1 cellular context compared by ENCODE assay signal in genomic region chr16:21599994-21600773, GRCh38.
TF ChIP-seq lines count a peak whose summit lies in the region.

No MANE protein-coding gene starts in this region.

TF ChIP-seq in HepG2, 621 proteins besides CTCF, POLR2A, EP300 and RAD21 (continued from another document and continues in another):
- TF ChIP-seq ZNF574 (CRISPR knock-in tag; IDR thresholded peaks at IDR 0.05) (no peak), ZNF891 (CRISPR knock-in tag; IDR thresholded peaks at IDR 0.05) (no peak; the same call in 1 of the 2 replicates), KAT7 (CRISPR knock-in tag; IDR thresholded peaks at IDR 0.05; ENCODE audit: borderline replicate concordance) (no peak), NR1H2 (CRISPR knock-in tag; IDR thresholded peaks at IDR 0.05; ENCODE audit: borderline replicate concordance, low read depth) (no peak), KLF12 (CRISPR knock-in tag; IDR thresholded peaks at IDR 0.05; ENCODE audit: borderline replicate concordance) (no peak), ZNF275 (CRISPR knock-in tag; IDR thresholded peaks at IDR 0.05; ENCODE audit: borderline replicate concordance) (0 out of 2 replicates have a peak, but pooled peaks have one; percentile 43), SIN3A (IDR thresholded peaks at IDR 0.05; ENCODE audit: borderline replicate concordance, low read depth, low read length) (peak; percentile 61; the same call in 1 of the 2 replicates), HOXA7 (CRISPR knock-in tag; IDR thresholded peaks at IDR 0.05) (no peak), MIER2 (CRISPR knock-in tag; IDR thresholded peaks at IDR 0.05) (no peak), MYNN (CRISPR knock-in tag; IDR thresholded peaks at IDR 0.05; ENCODE audit: low read depth) (peak; percentile 64; the same call in 1 of the 2 replicates), ELF4 (CRISPR knock-in tag; IDR thresholded peaks at IDR 0.05; ENCODE audit: borderline replicate concordance) (no peak), NAIF1 (CRISPR knock-in tag; IDR thresholded peaks at IDR 0.05; ENCODE audit: borderline replicate concordance) (peak; percentile 68; the same call in 1 of the 2 replicates), ATM (IDR thresholded peaks at IDR 0.05; ENCODE audit: borderline replicate concordance) (no peak), PPARG (CRISPR knock-in tag; conservative IDR thresholded peaks at IDR 0.05) (no peak), ATAD3A (CRISPR knock-in tag; IDR thresholded peaks at IDR 0.05) (no peak), HIC2 (CRISPR knock-in tag; IDR thresholded peaks at IDR 0.05; ENCODE audit: low read depth) (no peak), SYNCRIP (IDR thresholded peaks at IDR 0.05; ENCODE audit: insufficient read depth, low read depth, low read length) (no peak), FLYWCH1 (CRISPR knock-in tag; IDR thresholded peaks at IDR 0.05) (no peak), SP140L (CRISPR knock-in tag; IDR thresholded peaks at IDR 0.05; ENCODE audit: borderline replicate concordance) (0 out of 2 replicates have a peak, but pooled peaks have one; percentile 39), HMGXB3 (CRISPR knock-in tag; IDR thresholded peaks at IDR 0.05; ENCODE audit: borderline replicate concordance) (no peak), ATRX (CRISPR knock-in tag; IDR thresholded peaks at IDR 0.05; ENCODE audit: borderline replicate concordance) (no peak), ZNF296 (CRISPR knock-in tag; conservative IDR thresholded peaks at IDR 0.05) (no peak), POLR2AphosphoS5 (IDR thresholded peaks at IDR 0.05; ENCODE audit: low read depth, low read length) (0 out of 2 replicates have a peak, but pooled peaks have one; percentile 1), ELF3 (CRISPR knock-in tag; IDR thresholded peaks at IDR 0.05) (no peak), ZBED4 (CRISPR knock-in tag; IDR thresholded peaks at IDR 0.05; ENCODE audit: borderline replicate concordance) (no peak), CSRNP2 (CRISPR knock-in tag; conservative IDR thresholded peaks at IDR 0.05; ENCODE audit: low read depth) (no peak), ZBTB4 (CRISPR knock-in tag; IDR thresholded peaks at IDR 0.05; ENCODE audit: borderline replicate concordance) (no peak), ZNF138 (CRISPR knock-in tag; IDR thresholded peaks at IDR 0.05; ENCODE audit: low read depth) (no peak), ZNF180 (CRISPR knock-in tag; IDR thresholded peaks at IDR 0.05; ENCODE audit: borderline replicate concordance, low read depth) (no peak), PLSCR1 (CRISPR knock-in tag; IDR thresholded peaks at IDR 0.05; ENCODE audit: borderline replicate concordance) (no peak), ZBTB14 (CRISPR knock-in tag; IDR thresholded peaks at IDR 0.05) (no peak), ZNF547 (CRISPR knock-in tag; IDR thresholded peaks at IDR 0.05) (no peak), ZNF678 (CRISPR knock-in tag; IDR thresholded peaks at IDR 0.05) (no peak), ZNF362 (CRISPR knock-in tag; IDR thresholded peaks at IDR 0.05; ENCODE audit: borderline replicate concordance) (no peak)
